ENCODE assay signal across 13 cellular contexts in the genomic region with DNA sequence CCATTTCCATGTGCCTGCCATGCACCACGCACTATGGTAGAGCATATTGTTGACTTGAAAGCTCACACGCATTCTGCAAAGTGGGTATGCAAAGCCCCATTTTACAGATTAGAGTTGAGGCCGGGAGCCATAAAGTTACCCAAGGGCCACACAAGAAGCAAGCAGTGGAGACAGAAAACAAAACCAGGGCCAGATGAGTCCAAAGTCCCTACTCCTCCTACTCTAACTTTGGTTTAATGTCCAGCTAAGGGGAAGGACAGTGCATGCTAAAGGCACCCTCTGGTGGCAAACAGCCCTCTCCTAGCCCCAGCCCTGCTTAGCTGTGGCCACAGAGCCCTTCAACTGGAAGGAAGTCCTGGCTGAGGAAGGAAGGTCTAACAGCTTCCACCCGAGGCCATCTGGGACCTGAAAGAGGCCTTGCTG.
DNase-seq lines count a peak whose midpoint lies in the region; ATAC-seq and TF ChIP-seq lines count a peak whose summit lies in the region.
"Had no signal": no experiment of that assay in that cellular context is flagged by ENCODE, and none has a peak within 500 bp of the region (broad histone marks: within the 10 kb centered on the region; RNA-seq: fewer than 3 reads in every experiment).

No MANE protein-coding gene starts in this region.

- ATAC-seq in Right ventricle myocardium superior (ENCODE audit: poor library complexity), result no peak
- no peak for ATAC-seq in left cardiac atrium
- ATAC-seq in mucosa of descending colon, result peak; percentile 67
- ATAC-seq in HG03039 (IDR thresholded peaks at IDR 0.05; ENCODE audit: unreplicated experiment), result no peak
- ATAC-seq in GM21526 (IDR thresholded peaks at IDR 0.05; ENCODE audit: low FRiP score, unreplicated experiment), result no peak

- no peak for TF ChIP-seq POLR2A in vagina (IDR thresholded peaks at IDR 0.05)

- H3K4me3 ChIP-seq in epithelial cell of proximal tubule (ENCODE audit: low read depth, low read length) (no peak overlapping the region), mucosa of descending colon (no peak overlapping the region), vagina (no peak overlapping the region)
- H3K4me3 ChIP-seq: suprapubic skin had no signal

- no peaks in the 10 kb centered on the region for H3K27me3 ChIP-seq in vagina
- H3K27me3 ChIP-seq: suprapubic skin had no signal

- DNase-seq in Right ventricle myocardium superior (peak; percentile 20), left cardiac atrium (no peak), epithelial cell of proximal tubule (ENCODE audit: low read depth) (no peak), mucosa of descending colon (peak in 2 of 3 donors; percentile 47 to 56), vagina (ENCODE audit: extremely low spot score in 2 of 2) (no peak), posterior vena cava (ENCODE audit: low spot score) (no peak)
- DNase-seq: GF-D8, NCI-H187 treated with DMSO at 0.1 percent for 48 hours, NCI-H510A treated with DMSO at 0.1 percent for 48 hours, SW 1271 had no signal

- H3K36me3 ChIP-seq in mucosa of descending colon (ENCODE audit: low read depth) (no peaks in the 10 kb centered on the region), vagina (peaks cover 0 to 10% of the 10 kb centered on the region in 2 donors)

- peaks cover 46% of the 10 kb centered on the region for H3K4me1 ChIP-seq in mucosa of descending colon (ENCODE audit: low read depth)
- H3K4me1 ChIP-seq in vagina, result peaks cover 83% of the 10 kb centered on the region

- peak; percentile 15 for TF ChIP-seq CTCF in epithelial cell of proximal tubule (conservative IDR thresholded peaks at IDR 0.05; ENCODE audit: low read depth, low read length)
- no peak for TF ChIP-seq CTCF in mucosa of descending colon (IDR thresholded peaks at IDR 0.05)
- TF ChIP-seq CTCF in vagina (IDR thresholded peaks at IDR 0.05), result no peak

- no peaks in the 10 kb centered on the region for H3K9me3 ChIP-seq in mucosa of descending colon
- no peaks in the 10 kb centered on the region for H3K9me3 ChIP-seq in vagina
- H3K9me3 ChIP-seq: suprapubic skin had no signal

- intact Hi-C loops in Right ventricle myocardium superior (cut with DNase I) (loop anchor here (10.0 kb wide), 1 partner anchor 198 kb away; no protein-coding TSS in a partner anchor), left cardiac atrium (cut with DNase I) (loop anchor here (5.0 to 10.0 kb wide), 2 partner anchors 95 to 268 kb away; no protein-coding TSS in a partner anchor), mucosa of descending colon (cut with DNase I, micrococcal nuclease) (no loop called here), vagina (cut with DNase I) (loop anchor here (5.0 kb wide), 1 partner anchor 260 kb away; no protein-coding TSS in a partner anchor), posterior vena cava (cut with DNase I) (no loop called here)

- peak overlapping the region; percentile 80 for H3K27ac ChIP-seq in vagina

Comparison
In these comparisons a context has a peak if more than half of its experiments do, and no peak if none do; other contexts are left out.
1. DNase-seq: peak in Right ventricle myocardium superior (single experiment) and mucosa of descending colon (2 of 3); none in left cardiac atrium (single experiment), epithelial cell of proximal tubule (single experiment), vagina (0 of 2) and posterior vena cava (single experiment).
2. intact Hi-C loops: an anchor here in Right ventricle myocardium superior (10.0 kb wide), left cardiac atrium (5.0 to 10.0 kb wide) and vagina (5.0 kb wide); none called in mucosa of descending colon and posterior vena cava.